ENCODE assay signal across 10 cellular contexts in the genomic region with DNA sequence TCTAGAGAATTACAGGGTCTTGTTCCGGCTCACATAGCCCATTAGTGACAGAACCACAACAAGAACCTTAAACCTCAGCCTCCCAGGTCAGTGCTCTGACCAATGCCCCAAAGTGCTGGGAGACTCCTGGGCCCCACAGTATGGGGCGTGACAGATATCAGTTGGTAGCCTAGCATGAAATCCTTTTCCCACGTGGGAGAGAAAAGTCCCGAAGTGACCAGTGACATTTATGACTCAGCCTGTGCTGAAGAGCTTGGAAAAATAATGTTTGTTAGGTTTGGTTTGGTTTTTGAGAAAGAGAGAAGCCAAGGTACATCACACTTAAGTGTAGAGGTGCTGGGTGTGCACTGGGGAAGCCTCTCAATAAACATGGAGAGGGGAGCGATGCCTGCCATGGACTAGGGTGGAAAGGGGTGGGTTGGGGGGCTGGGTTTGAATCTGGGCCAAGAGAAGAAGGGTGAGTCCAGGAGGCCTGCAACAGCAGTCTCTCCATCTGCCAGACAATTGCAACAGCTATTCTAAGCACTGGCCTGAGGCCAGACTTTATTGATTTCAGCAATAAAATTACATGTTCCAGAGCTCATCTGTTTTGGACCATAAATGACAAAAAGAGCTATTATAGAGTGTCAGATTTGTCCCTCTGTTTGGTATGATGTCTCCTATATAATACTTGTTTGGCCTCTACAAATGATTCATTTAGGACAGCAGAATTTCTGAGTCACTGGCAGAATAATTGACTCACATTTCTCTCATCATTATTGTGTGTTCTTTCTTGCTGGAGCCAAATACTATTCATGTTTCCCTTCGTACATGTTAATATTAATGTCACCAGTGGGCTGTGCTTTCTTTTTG.
A peak's percentile ranks its signal among the peaks of the same experiment; 100 is the strongest.
DNase-seq lines count a peak whose midpoint lies in the region; ATAC-seq and FAIRE-seq lines count a peak whose summit lies in the region.
"Had no signal": no experiment of that assay in that cellular context is flagged by ENCODE, and none has a peak within 500 bp of the region (broad histone marks: within the 10 kb centered on the region; RNA-seq: fewer than 3 reads in every experiment).

No MANE protein-coding gene starts in this region.

- peak; percentile 86 for FAIRE-seq in RCC 7860 (lab: Jason Lieb, UNC)
- FAIRE-seq: colon had no signal

- DNase-seq in DMS153 treated with DMSO at 0.1 percent for 48 hours (lab: John Stamatoyannopoulos, UW; ENCODE audit: unreplicated experiment) (peak; percentile 19), DMS153 (lab: John Stamatoyannopoulos, UW) (no peak), RCC 7860 (ENCODE audit: low spot score) (peak; percentile 68), fibroblast of the conjunctiva (ENCODE audit: low read depth) (peak; percentile 36), NCI-H2196 treated with DMSO at 0.1 percent for 48 hours (lab: John Stamatoyannopoulos, UW; ENCODE audit: unreplicated experiment) (no peak), OCI-M2 (lab: John Stamatoyannopoulos, UW; ENCODE audit: unreplicated experiment) (no peak)
- DNase-seq in stimulated activated naive CD8-positive, alpha-beta T cell treated with anti-CD3 and anti-CD28 coated beads, Interleukin-15, amount 100 ng/mL, for 72 hours: no peak
- DNase-seq: GOT3 had no signal

- no peak overlapping the region for H3K4me3 Mint-ChIP-seq in stimulated activated naive CD8-positive, alpha-beta T cell treated with anti-CD3 and anti-CD28 coated beads, Interleukin-15, amount 100 ng/mL, for 72 hours

- peak overlapping the region; percentile 52 to 92 for H3K27ac Mint-ChIP-seq in stimulated activated naive CD8-positive, alpha-beta T cell treated with anti-CD3 and anti-CD28 coated beads, Interleukin-15, amount 100 ng/mL, for 72 hours

- peak; percentile 85 for ATAC-seq in stimulated activated naive CD8-positive, alpha-beta T cell treated with anti-CD3 and anti-CD28 coated beads, Interleukin-15, amount 100 ng/mL, for 72 hours
- no peak for ATAC-seq in HG02588 (IDR thresholded peaks at IDR 0.05; ENCODE audit: unreplicated experiment)

- peaks cover 19% of the 10 kb centered on the region for H3K4me1 Mint-ChIP-seq in stimulated activated naive CD8-positive, alpha-beta T cell treated with anti-CD3 and anti-CD28 coated beads, Interleukin-15, amount 100 ng/mL, for 72 hours

- H3K27me3 Mint-ChIP-seq in stimulated activated naive CD8-positive, alpha-beta T cell treated with anti-CD3 and anti-CD28 coated beads, Interleukin-15, amount 100 ng/mL, for 72 hours: peaks cover 14% of the 10 kb centered on the region

- no peaks in the 10 kb centered on the region for H3K9me3 Mint-ChIP-seq in stimulated activated naive CD8-positive, alpha-beta T cell treated with anti-CD3 and anti-CD28 coated beads, Interleukin-15, amount 100 ng/mL, for 72 hours

Comparison
In these comparisons a context has a peak if more than half of its experiments do, and no peak if none do; other contexts are left out.
1. DNase-seq: peak in DMS153 treated with DMSO at 0.1 percent for 48 hours (single experiment), RCC 7860 (single experiment) and fibroblast of the conjunctiva (single experiment); none in DMS153 (single experiment), stimulated activated naive CD8-positive, alpha-beta T cell treated with anti-CD3 and anti-CD28 coated beads, Interleukin-15, amount 100 ng/mL, for 72 hours (0 of 2), NCI-H2196 treated with DMSO at 0.1 percent for 48 hours (single experiment) and OCI-M2 (single experiment).